Comparison of ENCODE assay signal across 1 cellular context in genomic region chrX:102934624-102935023, GRCh38.
TF ChIP-seq lines count a peak whose summit lies in the region.

No MANE protein-coding gene starts in this region.

TF ChIP-seq in SK-N-SH treated with all-trans-retinoic acid at 6 μM for 48 hours, 23 proteins besides CTCF, POLR2A, EP300 and RAD21 (continued from another document):
- TF ChIP-seq, protein P1, sequence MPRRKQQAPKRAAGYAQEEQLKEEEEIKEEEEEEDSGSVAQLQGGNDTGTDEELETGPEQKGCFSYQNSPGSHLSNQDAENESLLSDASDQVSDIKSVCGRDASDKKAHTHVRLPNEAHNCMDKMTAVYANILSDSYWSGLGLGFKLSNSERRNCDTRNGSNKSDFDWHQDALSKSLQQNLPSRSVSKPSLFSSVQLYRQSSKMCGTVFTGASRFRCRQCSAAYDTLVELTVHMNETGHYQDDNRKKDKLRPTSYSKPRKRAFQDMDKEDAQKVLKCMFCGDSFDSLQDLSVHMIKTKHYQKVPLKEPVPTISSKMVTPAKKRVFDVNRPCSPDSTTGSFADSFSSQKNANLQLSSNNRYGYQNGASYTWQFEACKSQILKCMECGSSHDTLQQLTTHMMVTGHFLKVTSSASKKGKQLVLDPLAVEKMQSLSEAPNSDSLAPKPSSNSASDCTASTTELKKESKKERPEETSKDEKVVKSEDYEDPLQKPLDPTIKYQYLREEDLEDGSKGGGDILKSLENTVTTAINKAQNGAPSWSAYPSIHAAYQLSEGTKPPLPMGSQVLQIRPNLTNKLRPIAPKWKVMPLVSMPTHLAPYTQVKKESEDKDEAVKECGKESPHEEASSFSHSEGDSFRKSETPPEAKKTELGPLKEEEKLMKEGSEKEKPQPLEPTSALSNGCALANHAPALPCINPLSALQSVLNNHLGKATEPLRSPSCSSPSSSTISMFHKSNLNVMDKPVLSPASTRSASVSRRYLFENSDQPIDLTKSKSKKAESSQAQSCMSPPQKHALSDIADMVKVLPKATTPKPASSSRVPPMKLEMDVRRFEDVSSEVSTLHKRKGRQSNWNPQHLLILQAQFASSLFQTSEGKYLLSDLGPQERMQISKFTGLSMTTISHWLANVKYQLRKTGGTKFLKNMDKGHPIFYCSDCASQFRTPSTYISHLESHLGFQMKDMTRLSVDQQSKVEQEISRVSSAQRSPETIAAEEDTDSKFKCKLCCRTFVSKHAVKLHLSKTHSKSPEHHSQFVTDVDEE (CRISPR knock-in tag; IDR thresholded peaks at IDR 0.05): no peak
